Comparison of ENCODE assay signal across 1 cellular context in genomic region chr2:149064365-149064841, GRCh38.
A peak's percentile ranks its signal among the peaks of the same experiment; 100 is the strongest.
TF ChIP-seq lines count a peak whose summit lies in the region.

No MANE protein-coding gene starts in this region.

TF ChIP-seq in neural cell, 6 proteins besides CTCF, POLR2A, EP300 and RAD21 (continued from another document):
- peak; percentile 94 for TF ChIP-seq REST (IDR thresholded peaks at IDR 0.05; ENCODE audit: borderline replicate concordance)
- TF ChIP-seq SMC3 (conservative IDR thresholded peaks at IDR 0.05; ENCODE audit: poor library complexity), result no peak
TF ChIP-seq in neural cell: peak in this region for 2.
